ENCODE assay signal across 15 cellular contexts in genomic region chr2:69490486-69490885, GRCh38. TPM values are rescaled to one million over a fixed set of nuclear protein-coding genes. Genes with fewer than 3 reads are reported as not detected.
DNase-seq lines count a peak whose midpoint lies in the region; ATAC-seq and TF ChIP-seq lines count a peak whose summit lies in the region.
"Had no signal": no experiment of that assay in that cellular context is flagged by ENCODE, and none has a peak within 500 bp of the region (broad histone marks: within the 10 kb centered on the region; RNA-seq: fewer than 3 reads in every experiment).

No MANE protein-coding gene starts in this region.

- H3K27me3 ChIP-seq in vagina (no peaks in the 10 kb centered on the region), esophagus squamous epithelium (no peaks in the 10 kb centered on the region), right atrium auricular region (no peaks in the 10 kb centered on the region)
- H3K27me3 ChIP-seq: cardiac muscle cell had no signal

- H3K27ac Mint-ChIP-seq in activated CD8-positive, alpha-beta T cell treated with anti-CD3 and anti-CD28 coated beads, Interleukin-2, amount 10 ng/mL, durations not matched to agents 7 days and 5 days, result peak overlapping the region; percentile 23
- H3K27ac Mint-ChIP-seq in immature natural killer cell, result peak overlapping the region in 5 of 6 donors; percentile 31 to 92 (median 65)

- H3K36me3 ChIP-seq in vagina (peaks cover 0 to 7% of the 10 kb centered on the region in 2 donors), esophagus squamous epithelium (peaks cover 0 to 69% (median 5%) of the 10 kb centered on the region in 3 donors), right atrium auricular region (peaks cover 11% of the 10 kb centered on the region)

- no peak overlapping the region for H3K4me3 ChIP-seq in vagina
- H3K4me3 ChIP-seq in esophagus squamous epithelium, result no peak overlapping the region
- no peak overlapping the region for H3K4me3 ChIP-seq in right atrium auricular region
- H3K4me3 ChIP-seq: cardiac muscle cell had no signal

- TF ChIP-seq POLR2A in vagina (IDR thresholded peaks at IDR 0.05) (no peak), esophagus squamous epithelium (IDR thresholded peaks at IDR 0.05) (no peak)

- H3K4me1 ChIP-seq in vagina (no peaks in the 10 kb centered on the region), esophagus squamous epithelium (no peaks in the 10 kb centered on the region), right atrium auricular region (peaks cover 0 to 4% of the 10 kb centered on the region in 2 donors)

- no peak for TF ChIP-seq CTCF in vagina (IDR thresholded peaks at IDR 0.05)
- no peak for TF ChIP-seq CTCF in esophagus squamous epithelium (IDR thresholded peaks at IDR 0.05)
- no peak for TF ChIP-seq CTCF in right atrium auricular region (IDR thresholded peaks at IDR 0.05)

- H3K4me1 Mint-ChIP-seq in activated CD8-positive, alpha-beta T cell treated with anti-CD3 and anti-CD28 coated beads, Interleukin-2, amount 10 ng/mL, durations not matched to agents 7 days and 5 days (ENCODE audit: low read depth), result peaks cover 24% of the 10 kb centered on the region
- H3K4me1 Mint-ChIP-seq in immature natural killer cell, result peaks cover 23 to 34% of the 10 kb centered on the region in 2 donors

- H3K36me3 Mint-ChIP-seq in activated CD8-positive, alpha-beta T cell treated with anti-CD3 and anti-CD28 coated beads, Interleukin-2, amount 10 ng/mL, durations not matched to agents 7 days and 5 days (ENCODE audit: low read depth), result peaks cover 60% of the 10 kb centered on the region
- peaks cover 21 to 28% (median 27%) of the 10 kb centered on the region in 3 donors for H3K36me3 Mint-ChIP-seq in immature natural killer cell

- CTCF ChIA-PET in activated CD8-positive, alpha-beta T cell treated with anti-CD3 and anti-CD28 coated beads, Interleukin-2, amount 10 ng/mL, durations not matched to agents 7 days and 5 days (lab: Charles Lee), result no interaction called here

- peak overlapping the region; percentile 64 for H3K27ac ChIP-seq in vagina
- H3K27ac ChIP-seq in esophagus squamous epithelium, result peak overlapping the region in 1 of 4 donors; percentile 15
- no peak overlapping the region for H3K27ac ChIP-seq in right atrium auricular region
- H3K27ac ChIP-seq: cardiac muscle cell, HL-60 had no signal

- peak; percentile 44 for ATAC-seq in activated CD8-positive, alpha-beta T cell treated with anti-CD3 and anti-CD28 coated beads, Interleukin-2, amount 10 ng/mL, durations not matched to agents 7 days and 5 days
- no peak for ATAC-seq in HG02885 (IDR thresholded peaks at IDR 0.05; ENCODE audit: poor library complexity, unreplicated experiment)

- DNase-seq in stimulated activated CD4-positive, alpha-beta T cell treated with anti-CD3 and anti-CD28 coated beads, Interleukin-15, amount 100 ng/mL, for 24 hours, result peak; percentile 49
- DNase-seq in stimulated activated CD4-positive, alpha-beta T cell treated with anti-CD3 and anti-CD28 coated beads, Interleukin-12 subunit alpha, Interleukin-12 subunit beta, amount 100 ng/mL, for 4 hours, result no peak
- DNase-seq in activated CD8-positive, alpha-beta T cell treated with anti-CD3 and anti-CD28 coated beads, Interleukin-2, amount 10 ng/mL, durations not matched to agents 7 days and 5 days, result peak; percentile 45
- DNase-seq in immature natural killer cell, result peak; percentile 10 to 14 (median 14)
- no peak for DNase-seq in vagina (ENCODE audit: extremely low spot score in 2 of 2)
- DNase-seq in esophagus squamous epithelium (lab: John Stamatoyannopoulos, UW), result no peak
- no peak for DNase-seq in right atrium auricular region (ENCODE audit: low spot score)
- DNase-seq: DMS 273 treated with DMSO at 0.1 percent for 48 hours; effector memory CD4-positive, alpha-beta T cell; hypothalamus; KBM-7; NCI-H1417 treated with DMSO at 0.1 percent for 48 hours had no signal

- H3K27me3 Mint-ChIP-seq in activated CD8-positive, alpha-beta T cell treated with anti-CD3 and anti-CD28 coated beads, Interleukin-2, amount 10 ng/mL, durations not matched to agents 7 days and 5 days (ENCODE audit: low read depth), result no peaks in the 10 kb centered on the region
- H3K27me3 Mint-ChIP-seq in immature natural killer cell (ENCODE audit: low read depth in 3 of 3), result peaks cover 3 to 6% (median 6%) of the 10 kb centered on the region in 3 donors

- H3K9me3 ChIP-seq in vagina, result no peaks in the 10 kb centered on the region
- no peaks in the 10 kb centered on the region for H3K9me3 ChIP-seq in esophagus squamous epithelium
- no peaks in the 10 kb centered on the region for H3K9me3 ChIP-seq in right atrium auricular region

- H3K9me3 Mint-ChIP-seq in activated CD8-positive, alpha-beta T cell treated with anti-CD3 and anti-CD28 coated beads, Interleukin-2, amount 10 ng/mL, durations not matched to agents 7 days and 5 days (ENCODE audit: insufficient read depth), result no peaks in the 10 kb centered on the region
- no peaks in the 10 kb centered on the region for H3K9me3 Mint-ChIP-seq in immature natural killer cell

- WGBS in esophagus squamous epithelium, 2 donors, result 79 to 86% methylated on average over 1 of the region's 1 CpG

- H3K4me3 Mint-ChIP-seq in activated CD8-positive, alpha-beta T cell treated with anti-CD3 and anti-CD28 coated beads, Interleukin-2, amount 10 ng/mL, durations not matched to agents 7 days and 5 days, result no peak overlapping the region
- peak overlapping the region in 1 of 5 donors; percentile 6 for H3K4me3 Mint-ChIP-seq in immature natural killer cell

- POLR2A ChIA-PET in activated CD8-positive, alpha-beta T cell treated with anti-CD3 and anti-CD28 coated beads, Interleukin-2, amount 10 ng/mL, durations not matched to agents 7 days and 5 days (lab: Charles Lee), result no interaction called here

- intact Hi-C loops in vagina (cut with DNase I), result no loop called here
- intact Hi-C loops in esophagus squamous epithelium (cut with DNase I), result no loop called here

RNA-seq across cellular contexts. Expression of gene NFU1, which starts 53.3 kb away (rescaled TPM):
- total RNA-seq in activated CD8-positive, alpha-beta T cell treated with anti-CD3 and anti-CD28 coated beads, Interleukin-2, amount 10 ng/mL, durations not matched to agents 7 days and 5 days, result 10 to 100 TPM; 27.8 to 30.4 TPM
- polyA plus RNA-seq in immature natural killer cell, result 100 to 1,000 TPM in 2 of 3 donors, 10 to 100 TPM in 1; 67.2 to 130 (median 126) TPM
- total RNA-seq in vagina, result 64.8 TPM
- 10 to 100 TPM; 17.4 to 26.2 (median 23.5) TPM for total RNA-seq in esophagus squamous epithelium
- total RNA-seq in right atrium auricular region, result 10 to 100 TPM; 31.8 to 43.0 TPM

Comparison
In these comparisons a context has a peak if more than half of its experiments do, and no peak if none do; other contexts are left out.
1. DNase-seq: peak in stimulated activated CD4-positive, alpha-beta T cell treated with anti-CD3 and anti-CD28 coated beads, Interleukin-15, amount 100 ng/mL, for 24 hours (single experiment), activated CD8-positive, alpha-beta T cell treated with anti-CD3 and anti-CD28 coated beads, Interleukin-2, amount 10 ng/mL, durations not matched to agents 7 days and 5 days (single experiment) and immature natural killer cell (3 of 3); none in stimulated activated CD4-positive, alpha-beta T cell treated with anti-CD3 and anti-CD28 coated beads, Interleukin-12 subunit alpha, Interleukin-12 subunit beta, amount 100 ng/mL, for 4 hours (single experiment), vagina (0 of 2), esophagus squamous epithelium (single experiment) and right atrium auricular region (single experiment).